In the genomic region with DNA sequence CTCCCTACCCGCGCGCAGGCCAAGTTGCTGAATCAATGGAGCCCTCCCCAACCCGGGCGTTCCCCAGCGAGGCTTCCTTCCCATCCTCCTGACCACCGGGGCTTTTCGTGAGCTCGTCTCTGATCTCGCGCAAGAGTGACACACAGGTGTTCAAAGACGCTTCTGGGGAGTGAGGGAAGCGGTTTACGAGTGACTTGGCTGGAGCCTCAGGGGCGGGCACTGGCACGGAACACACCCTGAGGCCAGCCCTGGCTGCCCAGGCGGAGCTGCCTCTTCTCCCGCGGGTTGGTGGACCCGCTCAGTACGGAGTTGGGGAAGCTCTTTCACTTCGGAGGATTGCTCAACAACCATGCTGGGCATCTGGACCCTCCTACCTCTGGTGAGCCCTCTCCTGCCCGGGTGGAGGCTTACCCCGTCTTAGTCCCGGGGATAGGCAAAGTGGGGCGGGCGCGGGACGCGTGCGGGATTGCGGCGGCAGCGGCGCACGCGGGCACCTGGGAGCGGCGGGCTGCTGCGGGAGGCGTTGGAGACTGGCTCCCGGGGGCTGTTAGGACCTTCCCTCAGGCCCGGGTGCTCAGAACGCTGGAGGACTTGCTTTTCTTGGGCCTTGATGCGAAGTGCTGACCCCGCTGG, we compare ENCODE assay signal across 8 cellular contexts. TPM values are rescaled to one million over a fixed set of nuclear protein-coding genes. Genes with fewer than 3 reads are reported as not detected.
A peak's percentile ranks its signal among the peaks of the same experiment; 100 is the strongest.
DNase-seq lines count a peak whose midpoint lies in the region; ATAC-seq and TF ChIP-seq lines count a peak whose summit lies in the region.

Gene FAS (plus strand): TSS at position 271 of the 633 bp plus-strand sequence. CDS start 79 bp downstream, at position 350.

- H3K9me3 ChIP-seq in ovary (no peaks in the 10 kb centered on the region), tibial artery (no peaks in the 10 kb centered on the region)

- H3K27ac ChIP-seq in ovary, result peak within 1 kb of the TSS; percentile 99 to 100
- peak within 1 kb of the TSS; percentile 92 to 93 for H3K27ac ChIP-seq in tibial artery

- ATAC-seq in GM19035 (IDR thresholded peaks at IDR 0.05; ENCODE audit: unreplicated experiment) (peak; percentile 55), HG03280 (IDR thresholded peaks at IDR 0.05; ENCODE audit: unreplicated experiment) (peak; percentile 48)

- no peaks in the 10 kb centered on the region for H3K27me3 ChIP-seq in ovary
- H3K27me3 ChIP-seq in tibial artery, result no peaks in the 10 kb centered on the region

- H3K4me1 ChIP-seq in ovary (ENCODE audit: insufficient read depth), result peaks cover 7% of the 10 kb centered on the region
- peaks cover 0 to 79% (median 21%) of the 10 kb centered on the region in 4 donors for H3K4me1 ChIP-seq in tibial artery

- WGBS in ovary, 3 donors, result 0 to 1% (median 0%) methylated on average over 38 to 46 of the region's 46 CpGs

- no peak for TF ChIP-seq EP300 in ovary (IDR thresholded peaks at IDR 0.05)

- peak; percentile 85 for TF ChIP-seq POLR2A in Raji (IDR thresholded peaks at IDR 0.05; ENCODE audit: insufficient read depth, low read depth, low read length)
- TF ChIP-seq POLR2A in ovary (IDR thresholded peaks at IDR 0.05), result no peak

- H3K4me3 ChIP-seq in AG10803 (ENCODE audit: low read length), result peak within 1 kb of the TSS; percentile 90
- peak within 1 kb of the TSS; percentile 88 for H3K4me3 ChIP-seq in ovary
- peak within 1 kb of the TSS; percentile 77 to 93 for H3K4me3 ChIP-seq in tibial artery

- H3K36me3 ChIP-seq in ovary (no peaks in the 10 kb centered on the region), tibial artery (no peaks in the 10 kb centered on the region)

- DNase-seq in AG10803 (ENCODE audit: low read depth) (peak; percentile 77), globus pallidus (ENCODE audit: low spot score) (peak; percentile 37), ovary (peak; percentile 67 to 80 (median 77)), tibial artery (peak; percentile 83 to 90)
- peak; percentile 84 for DNase-seq in activated naive CD4-positive, alpha-beta T cell treated with Interleukin-2 at 50 U/mL for 16 hours

- intact Hi-C loops in ovary (cut with DNase I), result loop anchor here in 2 of 4 donors (2.0 to 5.0 kb wide), 2 partner anchors 53 to 56 kb away; no protein-coding TSS in a partner anchor
- intact Hi-C loops in tibial artery (cut with DNase I; ENCODE audit: low total_unique reads), result no loop called here

- no peak for TF ChIP-seq CTCF in AG10803 (conservative IDR thresholded peaks at IDR 0.05; ENCODE audit: low read length)
- no peak for TF ChIP-seq CTCF in ovary (IDR thresholded peaks at IDR 0.05)
- TF ChIP-seq CTCF in tibial artery (IDR thresholded peaks at IDR 0.05), result no peak

RNA-seq across cellular contexts. Expression of gene FAS, which starts in this region (rescaled TPM):
- 10 to 100 TPM; 41.4 to 75.9 (median 46.5) TPM for total RNA-seq in ovary
- 10 to 100 TPM; 33.1 to 35.0 TPM for polyA plus RNA-seq in ovary

Comparison
In these comparisons a context has a peak if more than half of its experiments do, and no peak if none do; other contexts are left out.
1. Peak in every context shown above with its lines: DNase-seq, ATAC-seq, H3K4me3 ChIP-seq and H3K27ac ChIP-seq.